In genomic region chr9:124197177-124198095, GRCh38 we compare ENCODE assay signal across 1 cellular context.
A peak's percentile ranks its signal among the peaks of the same experiment; 100 is the strongest.
TF ChIP-seq lines count a peak whose summit lies in the region.

No MANE protein-coding gene starts in this region.

TF ChIP-seq in GM12878, 131 proteins besides CTCF, POLR2A, EP300 and RAD21 (continued from another document):
- TF ChIP-seq, protein P1, sequence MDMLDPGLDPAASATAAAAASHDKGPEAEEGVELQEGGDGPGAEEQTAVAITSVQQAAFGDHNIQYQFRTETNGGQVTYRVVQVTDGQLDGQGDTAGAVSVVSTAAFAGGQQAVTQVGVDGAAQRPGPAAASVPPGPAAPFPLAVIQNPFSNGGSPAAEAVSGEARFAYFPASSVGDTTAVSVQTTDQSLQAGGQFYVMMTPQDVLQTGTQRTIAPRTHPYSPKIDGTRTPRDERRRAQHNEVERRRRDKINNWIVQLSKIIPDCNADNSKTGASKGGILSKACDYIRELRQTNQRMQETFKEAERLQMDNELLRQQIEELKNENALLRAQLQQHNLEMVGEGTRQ (IDR thresholded peaks at IDR 0.05; ENCODE audit: borderline replicate concordance, low read depth, low read length), result no peak
- TF ChIP-seq ZBED1 (IDR thresholded peaks at IDR 0.05; ENCODE audit: borderline replicate concordance) (peak; percentile 88; the same call in 1 of the 2 replicates), CBX5 (IDR thresholded peaks at IDR 0.05; ENCODE audit: low read depth) (no peak), CBX3 (IDR thresholded peaks at IDR 0.05; ENCODE audit: borderline replicate concordance, low read depth) (no peak), DPF2 (IDR thresholded peaks at IDR 0.05) (peak; percentile 99), HCFC1 (IDR thresholded peaks at IDR 0.05; ENCODE audit: low read length) (no peak; the same call in 1 of the 2 replicates), ZNF384 (IDR thresholded peaks at IDR 0.05; ENCODE audit: borderline replicate concordance, low read depth, low read length) (no peak; the same call in 1 of the 2 replicates), IKZF1 (conservative IDR thresholded peaks at IDR 0.05) (peak; percentile 99), RUNX3 (IDR thresholded peaks at IDR 0.05; ENCODE audit: low read length) (no peak), TCF7 (IDR thresholded peaks at IDR 0.05; ENCODE audit: borderline replicate concordance) (no peak), RBBP5 (conservative IDR thresholded peaks at IDR 0.05) (0 out of 2 replicates have a peak, but pooled peaks have one; percentile 47), SUZ12 (IDR thresholded peaks at IDR 0.05; ENCODE audit: unreplicated experiment) (no peak)
